Comparison of ENCODE assay signal across 22 cellular contexts in the genomic region with DNA sequence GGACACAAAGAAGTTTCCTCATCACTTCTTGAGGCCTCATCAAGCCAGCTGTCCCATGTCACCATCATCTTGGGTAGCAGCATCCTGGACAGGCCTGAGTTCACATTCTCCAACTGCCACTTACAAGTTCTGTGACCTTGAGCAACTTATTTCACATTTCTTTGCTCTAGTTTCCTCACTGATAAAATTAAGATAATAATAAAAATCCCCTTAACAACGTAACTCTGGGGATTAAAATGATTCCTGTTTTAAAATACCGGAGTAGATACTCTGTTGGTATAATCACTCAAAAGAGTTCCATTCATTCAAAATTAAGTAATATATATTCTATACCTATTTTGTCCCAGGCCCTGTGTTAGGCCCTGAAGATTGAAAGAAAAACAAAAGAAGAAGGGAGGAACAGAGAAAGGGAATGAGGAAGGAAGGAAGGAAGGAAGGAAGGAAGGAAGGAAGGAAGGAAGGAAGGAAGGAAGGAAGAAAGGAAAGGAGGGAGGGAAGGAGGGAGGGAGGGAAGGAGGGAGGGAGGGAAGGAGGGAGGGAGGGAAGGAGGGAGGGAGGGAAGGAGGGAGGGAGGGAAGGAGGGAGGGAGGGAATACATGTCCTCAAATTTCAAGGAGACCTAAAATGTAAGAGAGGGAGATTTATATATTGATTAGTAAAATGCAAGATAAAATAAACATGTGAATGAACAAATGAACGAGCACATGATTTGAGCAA. TPM values are rescaled to one million over a fixed set of nuclear protein-coding genes. Genes with fewer than 3 reads are reported as not detected.
DNase-seq lines count a peak whose midpoint lies in the region; ATAC-seq, FAIRE-seq and TF ChIP-seq lines count a peak whose summit lies in the region.
"Had no signal": no experiment of that assay in that cellular context is flagged by ENCODE, and none has a peak within 500 bp of the region (broad histone marks: within the 10 kb centered on the region; RNA-seq: fewer than 3 reads in every experiment).

No MANE protein-coding gene starts in this region.

- no TSS peak for BruUV-seq in HepG2 (replicated peaks; lab: Mats Ljungman, UMichigan)

- CTCF ChIA-PET in HepG2 (lab: Yijun Ruan, JAX; ENCODE audit: low intra/inter-chr PET ratio, low total read pairs), result no interaction called here

- no peak overlapping the region for H3K9ac ChIP-seq in HepG2 (ENCODE audit: insufficient read depth, low read depth, low read length)
- H3K9ac ChIP-seq: GM23248 had no signal

- H4K20me1 ChIP-seq in HepG2 (ENCODE audit: insufficient read depth, low read length), result no peaks in the 10 kb centered on the region

- H3K36me3 ChIP-seq in HepG2 (replicated peaks in 1 of 2; ENCODE audit: control insufficient read depth in 1 of 2, insufficient read depth in 2 of 2, low read length in 2 of 2) (no peaks in the 10 kb centered on the region), right lobe of liver (no peaks in the 10 kb centered on the region), WERI-Rb-1 (no peaks in the 10 kb centered on the region), esophagus muscularis mucosa (no peaks in the 10 kb centered on the region), upper lobe of right lung (no peaks in the 10 kb centered on the region)

- POLR2A ChIA-PET in HepG2 (lab: Yijun Ruan, JAX), result no interaction called here

- no peaks in the 10 kb centered on the region for H3K27me3 ChIP-seq in HepG2 (ENCODE audit: control insufficient read depth in 1 of 2, insufficient read depth in 2 of 2, low read length in 2 of 2)
- H3K27me3 ChIP-seq in right lobe of liver, result no peaks in the 10 kb centered on the region
- no peaks in the 10 kb centered on the region for H3K27me3 ChIP-seq in WERI-Rb-1 (ENCODE audit: insufficient read depth, low read depth, severe bottlenecking)
- no peaks in the 10 kb centered on the region for H3K27me3 ChIP-seq in esophagus muscularis mucosa
- no peaks in the 10 kb centered on the region for H3K27me3 ChIP-seq in upper lobe of right lung

- H3K4me1 ChIP-seq in HepG2 (ENCODE audit: insufficient read depth, low read length) (no peaks in the 10 kb centered on the region), right lobe of liver (no peaks in the 10 kb centered on the region), esophagus muscularis mucosa (no peaks in the 10 kb centered on the region), upper lobe of right lung (no peaks in the 10 kb centered on the region)
- H3K4me1 ChIP-seq: A549 had no signal

- no peak overlapping the region for H3K4me3 ChIP-seq in HepG2 (replicated peaks in 1 of 3; ENCODE audit: insufficient read depth in 1 of 3, low read depth in 2 of 3, low read length in 3 of 3)
- H3K4me3 ChIP-seq in right lobe of liver, result no peak overlapping the region
- H3K4me3 ChIP-seq in WERI-Rb-1 (ENCODE audit: low read depth, low read length), result no peak overlapping the region
- no peak overlapping the region for H3K4me3 ChIP-seq in esophagus muscularis mucosa
- H3K4me3 ChIP-seq in upper lobe of right lung, result no peak overlapping the region
- H3K4me3 ChIP-seq: A549, GM23248 had no signal

- in situ Hi-C loops in HepG2 (cut with HindIII; ENCODE audit: extremely low pct_ligation_motif_present, low pct_unique_long_range_greater_than_20kb), result no loop called here

- H2AFZ ChIP-seq in HepG2 (ENCODE audit: low read length), result no peak overlapping the region
- H2AFZ ChIP-seq: GM23248 had no signal

- H3K9me3 ChIP-seq in HepG2 (ENCODE audit: low read length) (no peaks in the 10 kb centered on the region), right lobe of liver (no peaks in the 10 kb centered on the region), WERI-Rb-1 (ENCODE audit: severe bottlenecking) (no peaks in the 10 kb centered on the region), esophagus muscularis mucosa (no peaks in the 10 kb centered on the region), upper lobe of right lung (no peaks in the 10 kb centered on the region)
- H3K9me3 ChIP-seq: A549 had no signal

- H3K27ac ChIP-seq in HepG2 (ENCODE audit: extremely low read length, insufficient read depth, low read length) (no peak overlapping the region), right lobe of liver (no peak overlapping the region), WERI-Rb-1 (peak overlapping the region; percentile 76), esophagus muscularis mucosa (replicated peaks in 1 of 4) (no peak overlapping the region), upper lobe of right lung (no peak overlapping the region)
- H3K27ac ChIP-seq: A549, GM23248 had no signal

- no peak overlapping the region for H3K4me2 ChIP-seq in HepG2 (ENCODE audit: low read depth, low read length)
- H3K4me2 ChIP-seq: A549 had no signal

- TF ChIP-seq CTCF in HepG2 (CRISPR knock-in tag; IDR thresholded peaks at IDR 0.05) (no peak), right lobe of liver (IDR thresholded peaks at IDR 0.05) (no peak), WERI-Rb-1 (IDR thresholded peaks at IDR 0.05; ENCODE audit: low read depth, low read length) (no peak), esophagus muscularis mucosa (IDR thresholded peaks at IDR 0.05) (no peak), upper lobe of right lung (IDR thresholded peaks at IDR 0.05) (no peak)

- DNase-seq in HepG2 (ENCODE audit: low spot score), result no peak
- DNase-seq in right lobe of liver, result no peak
- DNase-seq in WERI-Rb-1, result peak; percentile 11
- peak; percentile 50 for DNase-seq in esophagus muscularis mucosa (ENCODE audit: extremely low spot score)
- DNase-seq in upper lobe of right lung, result no peak
- DNase-seq: 8988T; C1 segment of cervical spinal cord; Calu3; CD4-positive, alpha-beta memory T cell; COR-L47; DMS53; DMS79 treated with DMSO at 0.1 percent for 48 hours; GM23248; H7; HCEC 1CT had no signal

- TF ChIP-seq RAD21 in HepG2 (CRISPR knock-in tag; IDR thresholded peaks at IDR 0.05), result no peak

- ATAC-seq in HepG2, result no peak
- ATAC-seq in right lobe of liver, result no peak
- no peak for ATAC-seq in GM18505 (IDR thresholded peaks at IDR 0.05; ENCODE audit: unreplicated experiment)
- no peak for ATAC-seq in upper lobe of right lung
- ATAC-seq in esophagus mucosa, result no peak
- ATAC-seq: A549 had no signal

- WGBS in HepG2 (ENCODE audit: low lambda C conversion rate), result 23% methylated on average over 3 of the region's 3 CpGs
- 75% methylated on average over 3 of the region's 3 CpGs for WGBS in right lobe of liver (ENCODE audit: insufficient coverage, low coverage, low lambda C conversion rate, missing lambda C conversion rate)
- 84% methylated on average over 3 of the region's 3 CpGs for WGBS in esophagus muscularis mucosa

- no peaks in the 10 kb centered on the region for H3K79me2 ChIP-seq in HepG2 (ENCODE audit: insufficient read depth, low read length)

- FAIRE-seq in HepG2 (lab: Jason Lieb, UNC), result no peak
- FAIRE-seq: A549, GM12892, GM19239, H1 had no signal

- TF ChIP-seq EP300 in HepG2 (IDR thresholded peaks at IDR 0.05; ENCODE audit: low read depth in 2 of 2, low read length in 2 of 2) (no peak), HepG2 (CRISPR knock-in tag; IDR thresholded peaks at IDR 0.05; ENCODE audit: borderline replicate concordance) (no peak), esophagus muscularis mucosa (IDR thresholded peaks at IDR 0.05) (no peak)

- no peak for TF ChIP-seq POLR2A in HepG2 (IDR thresholded peaks at IDR 0.05; ENCODE audit: insufficient read depth in 1 of 2, low read depth in 2 of 2, low read length in 2 of 2)
- TF ChIP-seq POLR2A in right lobe of liver (IDR thresholded peaks at IDR 0.05), result no peak
- TF ChIP-seq POLR2A in esophagus muscularis mucosa (IDR thresholded peaks at IDR 0.05; ENCODE audit: low read depth), result no peak
- no peak for TF ChIP-seq POLR2A in GM18505 (IDR thresholded peaks at IDR 0.05; ENCODE audit: borderline replicate concordance, extremely low read depth, insufficient read depth, insufficient read length)

- intact Hi-C loops in HepG2 (cut with micrococcal nuclease; ENCODE audit: unreplicated experiment) (no loop called here), right lobe of liver (cut with DNase I) (no loop called here), esophagus muscularis mucosa (cut with DNase I) (no loop called here), upper lobe of right lung (cut with DNase I) (no loop called here)

TF ChIP-seq in HepG2, 621 proteins besides CTCF, POLR2A, EP300 and RAD21 (continues in another document):
- no peak for TF ChIP-seq ZMYM4 (CRISPR knock-in tag; IDR thresholded peaks at IDR 0.05)
- 0 out of 2 replicates have a peak, but pooled peaks have one; percentile 71 for TF ChIP-seq PCBP1 (IDR thresholded peaks at IDR 0.05; ENCODE audit: borderline replicate concordance, low read depth, low read length)

RNA-seq across cellular contexts. Expression of gene NCKAP5, which starts 42.4 kb away (rescaled TPM):
- total RNA-seq in HepG2 (2016; rRNA removed; fragmentation: Illumina TruSeq; extraction: Trizol), result not detected in 2 replicates
- not detected in 2 replicates for total RNA-seq in HepG2 (2016; cell fraction: cytosol; rRNA removed; fragmentation: Illumina TruSeq; extraction: Trizol; ENCODE audit: low read depth)
- total RNA-seq in HepG2 (2016; cell fraction: insoluble cytoplasmic fraction; rRNA removed; fragmentation: Illumina TruSeq; extraction: Trizol), result not detected in 2 replicates
- total RNA-seq in HepG2 (2016; cell fraction: membrane; rRNA removed; fragmentation: Illumina TruSeq; extraction: Trizol), result not detected in 2 replicates
- not detected in 2 replicates for total RNA-seq in HepG2 (2016; cell fraction: nucleus; rRNA removed; fragmentation: Illumina TruSeq; extraction: Trizol)
- polyA plus RNA-seq in HepG2 (2011; rRNA removed), result 0.01 and 0.04 TPM in 2 replicates
- polyA plus RNA-seq in HepG2 (2011; cell fraction: cytosol; rRNA removed), result 0.01 TPM in 1 of 2 replicates, not detected in the other
- 0.02 TPM in 1 of 2 replicates, not detected in the other for polyA plus RNA-seq in HepG2 (2011; cell fraction: nucleus; rRNA removed)
- polyA plus RNA-seq in HepG2 (2012), result not detected in 2 replicates
- polyA plus RNA-seq in HepG2 (2016; cell fraction: cytosol; fragmentation: Illumina TruSeq; extraction: Trizol; ENCODE audit: low read depth), result not detected in 2 replicates
- not detected in 2 replicates for polyA plus RNA-seq in HepG2 (2016; cell fraction: insoluble cytoplasmic fraction; fragmentation: Illumina TruSeq; extraction: Trizol; ENCODE audit: low read depth)
- not detected in 2 replicates for polyA plus RNA-seq in HepG2 (2016; cell fraction: membrane; fragmentation: Illumina TruSeq; extraction: Trizol; ENCODE audit: low read depth)
- polyA plus RNA-seq in HepG2 (2016; cell fraction: nucleus; fragmentation: Illumina TruSeq; extraction: Trizol; ENCODE audit: insufficient read depth, low read depth), result not detected in 2 replicates
- polyA minus RNA-seq in HepG2 (2011; rRNA and poly(A)+ RNA removed; ENCODE audit: low replicate concordance), result 0.06 and 5.5 TPM in 2 replicates
- polyA minus RNA-seq in HepG2 (2011; cell fraction: cytosol; rRNA and poly(A)+ RNA removed), result not detected in 2 replicates
- polyA minus RNA-seq in HepG2 (2011; cell fraction: nucleus; rRNA and poly(A)+ RNA removed), result 0.13 and 0.75 TPM in 2 replicates
- total RNA-seq in right lobe of liver, result 10 to 100 TPM in 1 of 6 experiments, 1 to 10 TPM in 5; 3.6 to 11.7 (median 6.9) TPM
- total RNA-seq in esophagus muscularis mucosa, result 1 to 10 TPM in 2 of 4 donors, under 1 TPM in 2; 0.33 to 1.8 (median 1.0) TPM
- total RNA-seq in upper lobe of right lung, result 40.8 TPM
- 8.9 TPM for total RNA-seq in esophagus mucosa
- total RNA-seq: CD4-positive, alpha-beta memory T cell; G401 had no signal
- polyA plus RNA-seq: CD4-positive, alpha-beta memory T cell had no signal

Comparison
In these comparisons a context has a peak if more than half of its experiments do, and no peak if none do; other contexts are left out.
1. DNase-seq: peak in WERI-Rb-1 (single experiment) and esophagus muscularis mucosa (single experiment); none in HepG2 (single experiment), right lobe of liver (0 of 3) and upper lobe of right lung (single experiment).